In genomic region chr1:236168716-236169429, GRCh38 we compare ENCODE assay signal across 11 cellular contexts. TPM values are rescaled to one million over a fixed set of nuclear protein-coding genes. Genes with fewer than 3 reads are reported as not detected.
DNase-seq lines count a peak whose midpoint lies in the region; ATAC-seq and TF ChIP-seq lines count a peak whose summit lies in the region.
"Had no signal": no experiment of that assay in that cellular context is flagged by ENCODE, and none has a peak within 500 bp of the region (broad histone marks: within the 10 kb centered on the region; RNA-seq: fewer than 3 reads in every experiment).

No MANE protein-coding gene starts in this region.

- H3K4me2 ChIP-seq in OCI-LY3 (ENCODE audit: low read length) = no peak overlapping the region

- peaks cover 35% of the 10 kb centered on the region for H4K20me1 ChIP-seq in OCI-LY3 (ENCODE audit: insufficient read depth, low read length)

- peak; percentile 66 for ATAC-seq in foreskin keratinocyte
- no peak for ATAC-seq in HG03521 (IDR thresholded peaks at IDR 0.05; ENCODE audit: unreplicated experiment)
- ATAC-seq in GM21515 (IDR thresholded peaks at IDR 0.05; ENCODE audit: unreplicated experiment) = no peak
- ATAC-seq: CD8-positive, alpha-beta T cell had no signal

- H3K9ac ChIP-seq in OCI-LY3 (ENCODE audit: low read length) = no peak overlapping the region

- peak; percentile 47 for DNase-seq in activated naive CD4-positive, alpha-beta T cell treated with Interleukin-2 at 50 U/mL for 16 hours
- DNase-seq in activated naive CD4-positive, alpha-beta T cell treated with anti-CD3 and anti-CD28 coated beads for 36 hours = no peak
- DNase-seq in foreskin keratinocyte (no peak), tibial nerve (ENCODE audit: low spot score in 2 of 2) (peak; percentile 32 to 54), HEK293T (ENCODE audit: extremely low spot score) (no peak)

- no peaks in the 10 kb centered on the region for H3K9me3 Mint-ChIP-seq in activated naive CD4-positive, alpha-beta T cell treated with anti-CD3 and anti-CD28 coated beads for 36 hours
- H3K9me3 Mint-ChIP-seq: CD8-positive, alpha-beta T cell had no signal

- peaks cover 2% of the 10 kb centered on the region for H3K4me1 Mint-ChIP-seq in activated naive CD4-positive, alpha-beta T cell treated with anti-CD3 and anti-CD28 coated beads for 36 hours (ENCODE audit: low read depth)

- intact Hi-C loops in activated naive CD4-positive, alpha-beta T cell treated with anti-CD3 and anti-CD28 coated beads for 36 hours (cut with micrococcal nuclease) = no loop called here

- peaks cover 13% of the 10 kb centered on the region for H3K4me1 ChIP-seq in OCI-LY3 (ENCODE audit: low read length)
- no peaks in the 10 kb centered on the region for H3K4me1 ChIP-seq in foreskin keratinocyte
- peaks cover 0 to 36% (median 9%) of the 10 kb centered on the region in 4 donors for H3K4me1 ChIP-seq in tibial nerve

- peaks cover 60% of the 10 kb centered on the region for H3K36me3 ChIP-seq in OCI-LY3 (replicated peaks; ENCODE audit: low read depth, low read length)
- peaks cover 0 to 13% (median 0%) of the 10 kb centered on the region in 3 donors for H3K36me3 ChIP-seq in tibial nerve

- no peak overlapping the region for H3K27ac Mint-ChIP-seq in activated naive CD4-positive, alpha-beta T cell treated with anti-CD3 and anti-CD28 coated beads for 36 hours
- H3K27ac Mint-ChIP-seq: activated naive CD8-positive, alpha-beta T cell; CD8-positive, alpha-beta T cell had no signal

- 58 to 64% methylated on average over 9 to 10 of the region's 10 CpGs for WGBS in tibial nerve, 2 donors

- H3K27ac ChIP-seq in OCI-LY3 (ENCODE audit: low read length) (no peak overlapping the region; the same call in 1 of the 2 replicates), foreskin keratinocyte (no peak overlapping the region), tibial nerve (peak overlapping the region in 1 of 4 donors; percentile 38)

- H3K4me3 ChIP-seq in OCI-LY3 (ENCODE audit: low read length) (no peak overlapping the region), tibial nerve (no peak overlapping the region)

- no peak for TF ChIP-seq POLR2A in tibial nerve (IDR thresholded peaks at IDR 0.05)

- peaks cover 60% of the 10 kb centered on the region for H3K79me2 ChIP-seq in OCI-LY3 (ENCODE audit: low read length)

- peaks cover 5% of the 10 kb centered on the region for H3K36me3 Mint-ChIP-seq in activated naive CD4-positive, alpha-beta T cell treated with anti-CD3 and anti-CD28 coated beads for 36 hours (ENCODE audit: low read depth)

- POLR2A ChIA-PET in HEK293T (lab: Yijun Ruan, JAX) = no interaction called here

- CTCF ChIA-PET in activated naive CD4-positive, alpha-beta T cell treated with anti-CD3 and anti-CD28 coated beads for 36 hours (lab: Charles Lee) = no interaction called here
- CTCF ChIA-PET in HEK293T (lab: Yijun Ruan, JAX) = no interaction called here

- TF ChIP-seq CTCF in OCI-LY3 (IDR thresholded peaks at IDR 0.05; ENCODE audit: low read depth, low read length) (peak; percentile 43), foreskin keratinocyte (conservative IDR thresholded peaks at IDR 0.05) (peak; percentile 44), tibial nerve (IDR thresholded peaks at IDR 0.05) (no peak)

- H3K9me3 ChIP-seq in OCI-LY3 (ENCODE audit: insufficient read depth, low read length) (no peaks in the 10 kb centered on the region), tibial nerve (no peaks in the 10 kb centered on the region)

- H3K27me3 Mint-ChIP-seq in activated naive CD4-positive, alpha-beta T cell treated with anti-CD3 and anti-CD28 coated beads for 36 hours (ENCODE audit: low read depth) = no peaks in the 10 kb centered on the region
- H3K27me3 Mint-ChIP-seq: activated naive CD8-positive, alpha-beta T cell had no signal

- no peak overlapping the region for H2AFZ ChIP-seq in OCI-LY3 (ENCODE audit: low read depth, low read length)

- TF ChIP-seq EP300 in tibial nerve (IDR thresholded peaks at IDR 0.05) = peak in 1 of 2 donors; percentile 75

- no peaks in the 10 kb centered on the region for H3K27me3 ChIP-seq in OCI-LY3 (ENCODE audit: low read depth, low read length)
- H3K27me3 ChIP-seq in foreskin keratinocyte = no peaks in the 10 kb centered on the region
- no peaks in the 10 kb centered on the region for H3K27me3 ChIP-seq in tibial nerve

- no peak overlapping the region for H3K4me3 Mint-ChIP-seq in activated naive CD4-positive, alpha-beta T cell treated with anti-CD3 and anti-CD28 coated beads for 36 hours
- H3K4me3 Mint-ChIP-seq: activated naive CD8-positive, alpha-beta T cell; CD8-positive, alpha-beta T cell; IgD-negative memory B cell had no signal

TF ChIP-seq in HEK293T, 16 proteins besides CTCF, POLR2A, EP300 and RAD21:
- no peak for TF ChIP-seq SUZ12 (IDR thresholded peaks at IDR 0.05)
- TF ChIP-seq SP1 (IDR thresholded peaks at IDR 0.05) = no peak
- no peak for TF ChIP-seq ELF4 (IDR thresholded peaks at IDR 0.05)
- TF ChIP-seq FOXA1 (IDR thresholded peaks at IDR 0.05) = no peak
- TF ChIP-seq CTBP1 (IDR thresholded peaks at IDR 0.05; ENCODE audit: borderline replicate concordance) = no peak
- no peak for TF ChIP-seq HDGF (IDR thresholded peaks at IDR 0.05; ENCODE audit: borderline replicate concordance)
- TF ChIP-seq FOXK2 (IDR thresholded peaks at IDR 0.05) = no peak
- no peak for TF ChIP-seq NFRKB (IDR thresholded peaks at IDR 0.05)
- TF ChIP-seq PKNOX1 (IDR thresholded peaks at IDR 0.05) = no peak
- TF ChIP-seq L3MBTL2 (conservative IDR thresholded peaks at IDR 0.05) = no peak
- TF ChIP-seq BHLHE40 (IDR thresholded peaks at IDR 0.05; ENCODE audit: borderline replicate concordance) = no peak
- no peak for TF ChIP-seq LEF1 (IDR thresholded peaks at IDR 0.05; ENCODE audit: borderline replicate concordance)
- TF ChIP-seq TARDBP (IDR thresholded peaks at IDR 0.05) = no peak

RNA-seq across cellular contexts. Expression of gene GPR137B, which starts 26.5 kb away (rescaled TPM):
- 1 to 10 TPM; 1.6 to 2.4 TPM for total RNA-seq in activated naive CD4-positive, alpha-beta T cell treated with anti-CD3 and anti-CD28 coated beads for 36 hours
- 7.5 and 9.4 TPM in 2 replicates for total RNA-seq in foreskin keratinocyte
- polyA plus RNA-seq in foreskin keratinocyte = 6.0 and 7.0 TPM in 2 replicates
- total RNA-seq in tibial nerve = 10 to 100 TPM; 51.1 to 94.8 (median 74.0) TPM

Comparison
In these comparisons a context has a peak if more than half of its experiments do, and no peak if none do; other contexts are left out.
1. DNase-seq: peak in activated naive CD4-positive, alpha-beta T cell treated with Interleukin-2 at 50 U/mL for 16 hours (single experiment) and tibial nerve (2 of 2); none in activated naive CD4-positive, alpha-beta T cell treated with anti-CD3 and anti-CD28 coated beads for 36 hours (single experiment), foreskin keratinocyte (0 of 2) and HEK293T (single experiment).
2. CTCF ChIP-seq: peak in OCI-LY3 (single experiment) and foreskin keratinocyte (single experiment); none in tibial nerve (0 of 5).